Comparison of ENCODE assay signal across 8 cellular contexts in genomic region chr15:89749951-89750559, GRCh38. TPM values are rescaled to one million over a fixed set of nuclear protein-coding genes. Genes with fewer than 3 reads are reported as not detected.
A peak's percentile ranks its signal among the peaks of the same experiment; 100 is the strongest.
DNase-seq lines count a peak whose midpoint lies in the region; ATAC-seq and TF ChIP-seq lines count a peak whose summit lies in the region.

No MANE protein-coding gene starts in this region.

- peak; percentile 5 for ATAC-seq in HG02759 (IDR thresholded peaks at IDR 0.05; ENCODE audit: unreplicated experiment)

- no peak for TF ChIP-seq CTCF in WERI-Rb-1 (IDR thresholded peaks at IDR 0.05; ENCODE audit: low read depth, low read length)
- TF ChIP-seq CTCF in fibroblast of villous mesenchyme (IDR thresholded peaks at IDR 0.05; ENCODE audit: insufficient read depth, low read depth, low read length) = no peak

- H3K27ac ChIP-seq in WERI-Rb-1 (peak overlapping the region; percentile 75), rectal smooth muscle tissue (ENCODE audit: low read depth, low read length) (peak overlapping the region; percentile 64)

- H3K9me3 ChIP-seq in WERI-Rb-1 (ENCODE audit: severe bottlenecking) = no peaks in the 10 kb centered on the region

- H3K9ac ChIP-seq in rectal smooth muscle tissue (ENCODE audit: low read length) = peak overlapping the region; percentile 62

- no peaks in the 10 kb centered on the region for H3K27me3 ChIP-seq in WERI-Rb-1 (ENCODE audit: insufficient read depth, low read depth, severe bottlenecking)
- peaks cover 6% of the 10 kb centered on the region for H3K27me3 ChIP-seq in rectal smooth muscle tissue (ENCODE audit: control insufficient read depth, insufficient read depth, low read length)

- H3K4me1 ChIP-seq in rectal smooth muscle tissue (ENCODE audit: control insufficient read depth, insufficient read depth, low read length) = peaks cover 4% of the 10 kb centered on the region

- in situ Hi-C loops in G401 (cut with HindIII; ENCODE audit: low sequenced_read_pairs) = loop anchor here (25.0 kb wide), 1 partner anchor 112 kb away; no protein-coding TSS in a partner anchor

- H3K4me3 ChIP-seq in WERI-Rb-1 (ENCODE audit: low read depth, low read length) (peak overlapping the region; percentile 29), fibroblast of villous mesenchyme (ENCODE audit: low read depth, low read length) (peak overlapping the region; percentile 41), rectal smooth muscle tissue (ENCODE audit: low read length) (peak overlapping the region; percentile 78)

- H3K36me3 ChIP-seq in WERI-Rb-1 (no peaks in the 10 kb centered on the region), rectal smooth muscle tissue (ENCODE audit: control insufficient read depth, insufficient read depth, low read length) (no peaks in the 10 kb centered on the region)

- DNase-seq in G401 (ENCODE audit: low spot score) (peak; percentile 41), WERI-Rb-1 (no peak), fibroblast of villous mesenchyme (ENCODE audit: low read depth) (no peak), NCI-H2081 treated with DMSO at 0.1 percent for 48 hours (lab: John Stamatoyannopoulos, UW) (no peak), kidney tubule cell (ENCODE audit: low spot score) (no peak), midbrain (lab: John Stamatoyannopoulos, UW) (no peak)

RNA-seq across cellular contexts. Expression of gene MESP1, which starts 1.0 kb away (rescaled TPM):
- total RNA-seq in G401 (2014; rRNA removed; shearing (Covaris generic)) = not detected in 2 replicates
- under 0.01 TPM in 2 replicates for total RNA-seq in fibroblast of villous mesenchyme

RNA-seq across cellular contexts. Expression of gene MESP2, which starts 26.1 kb away (rescaled TPM):
- not detected in 2 replicates for total RNA-seq in G401 (2014; rRNA removed; shearing (Covaris generic))
- total RNA-seq in fibroblast of villous mesenchyme = 0.32 and 0.43 TPM in 2 replicates

RNA-seq across cellular contexts. Expression of gene WDR93, which starts 59.4 kb away (rescaled TPM):
- 0.25 and 0.64 TPM in 2 replicates for total RNA-seq in G401 (2014; rRNA removed; shearing (Covaris generic))
- under 0.01 TPM in 1 of 2 replicates, not detected in the other for total RNA-seq in fibroblast of villous mesenchyme

RNA-seq across cellular contexts. Expression of gene PEX11A, which starts 59.5 kb away (rescaled TPM):
- total RNA-seq in G401 (2014; rRNA removed; shearing (Covaris generic)) = 4.1 and 11.0 TPM in 2 replicates
- 3.9 and 8.2 TPM in 2 replicates for total RNA-seq in fibroblast of villous mesenchyme
